7 cellular contexts compared by ENCODE assay signal in the genomic region with DNA sequence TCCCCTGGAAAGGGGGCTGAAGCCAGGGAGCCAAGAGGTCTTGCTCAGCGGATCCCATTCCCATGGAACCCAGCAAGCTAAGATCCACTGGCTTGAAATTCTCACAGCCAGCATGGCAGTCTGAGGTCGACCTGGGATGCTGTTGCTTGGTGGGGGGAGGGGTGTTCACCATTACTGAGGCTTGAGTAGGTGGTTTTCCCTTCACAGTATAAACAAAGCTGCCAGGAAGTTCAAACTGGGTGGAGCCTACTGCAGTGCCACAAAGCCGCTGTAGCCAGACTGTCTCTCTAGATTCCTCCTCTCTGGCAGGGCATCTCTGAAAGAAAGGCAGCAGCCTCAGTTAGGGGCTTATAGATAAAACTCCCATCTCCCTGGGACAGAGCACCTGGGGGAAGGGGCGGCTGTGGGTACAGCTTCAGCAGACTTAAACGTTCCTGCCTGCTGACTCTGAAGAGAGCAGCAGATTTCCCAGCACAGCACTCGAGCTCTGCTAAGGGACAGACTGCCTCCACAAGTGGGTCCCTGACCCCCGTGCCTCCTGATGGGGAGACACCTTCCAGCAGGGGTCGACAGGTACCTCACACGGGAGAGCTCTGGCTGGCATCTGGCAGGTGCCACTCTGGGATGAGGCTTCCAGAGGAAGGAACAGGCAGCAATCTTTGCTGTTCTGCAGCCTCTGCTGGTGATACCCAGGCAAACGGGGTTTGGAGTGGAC. TPM values are rescaled to one million over a fixed set of nuclear protein-coding genes. Genes with fewer than 3 reads are reported as not detected.
A peak's percentile ranks its signal among the peaks of the same experiment; 100 is the strongest.
DNase-seq lines count a peak whose midpoint lies in the region; ATAC-seq lines count a peak whose summit lies in the region.
"Not testable (repeated sequence)": the region's sequence is repeated elsewhere in the genome, so short reads cannot be mapped to it uniquely, and the experiment has no call there.

No MANE protein-coding gene starts in this region.

- peak; percentile 71 for ATAC-seq in activated CD8-positive, alpha-beta T cell treated with anti-CD3 and anti-CD28 coated beads, Interleukin-2, amount 10 ng/mL, durations not matched to agents 7 days and 5 days
- ATAC-seq in effector memory CD8-positive, alpha-beta T cell (replicated peaks) = peak; percentile 81

- peak overlapping the region; percentile 30 for H3K4me3 Mint-ChIP-seq in activated CD8-positive, alpha-beta T cell treated with anti-CD3 and anti-CD28 coated beads, Interleukin-2, amount 10 ng/mL, durations not matched to agents 7 days and 5 days
- not testable (repeated sequence) for H3K4me3 Mint-ChIP-seq in activated naive CD4-positive, alpha-beta T cell treated with anti-CD3 and anti-CD28 coated beads for 36 hours
- peak overlapping the region; percentile 59 to 61 for H3K4me3 Mint-ChIP-seq in effector memory CD8-positive, alpha-beta T cell

- peaks cover 24% of the 10 kb centered on the region for H3K36me3 Mint-ChIP-seq in activated CD8-positive, alpha-beta T cell treated with anti-CD3 and anti-CD28 coated beads, Interleukin-2, amount 10 ng/mL, durations not matched to agents 7 days and 5 days (ENCODE audit: low read depth)
- H3K36me3 Mint-ChIP-seq in activated naive CD4-positive, alpha-beta T cell treated with anti-CD3 and anti-CD28 coated beads for 36 hours (ENCODE audit: low read depth) = peaks cover 12% of the 10 kb centered on the region
- not testable (repeated sequence) for H3K36me3 Mint-ChIP-seq in effector memory CD8-positive, alpha-beta T cell (ENCODE audit: insufficient read depth)

- H3K27me3 Mint-ChIP-seq in activated CD8-positive, alpha-beta T cell treated with anti-CD3 and anti-CD28 coated beads, Interleukin-2, amount 10 ng/mL, durations not matched to agents 7 days and 5 days (ENCODE audit: low read depth) = peaks cover 10% of the 10 kb centered on the region
- H3K27me3 Mint-ChIP-seq in activated naive CD4-positive, alpha-beta T cell treated with anti-CD3 and anti-CD28 coated beads for 36 hours (ENCODE audit: low read depth); effector memory CD8-positive, alpha-beta T cell: not testable (repeated sequence)

- H3K27ac Mint-ChIP-seq in activated CD8-positive, alpha-beta T cell treated with anti-CD3 and anti-CD28 coated beads, Interleukin-2, amount 10 ng/mL, durations not matched to agents 7 days and 5 days = peak overlapping the region; percentile 76
- peak overlapping the region; percentile 74 for H3K27ac Mint-ChIP-seq in activated naive CD4-positive, alpha-beta T cell treated with anti-CD3 and anti-CD28 coated beads for 36 hours
- H3K27ac Mint-ChIP-seq in effector memory CD8-positive, alpha-beta T cell = peak overlapping the region; percentile 67 to 93

- intact Hi-C loops in activated naive CD4-positive, alpha-beta T cell treated with anti-CD3 and anti-CD28 coated beads for 36 hours (cut with micrococcal nuclease) = not testable (repeated sequence)

- POLR2A ChIA-PET in activated CD8-positive, alpha-beta T cell treated with anti-CD3 and anti-CD28 coated beads, Interleukin-2, amount 10 ng/mL, durations not matched to agents 7 days and 5 days (lab: Charles Lee) = interaction anchor here (0.6 kb wide), 1 partner anchor 87 kb away, joined by 3 read pairs; no protein-coding TSS in a partner anchor

- CTCF ChIA-PET in activated CD8-positive, alpha-beta T cell treated with anti-CD3 and anti-CD28 coated beads, Interleukin-2, amount 10 ng/mL, durations not matched to agents 7 days and 5 days (lab: Charles Lee) = interaction anchor here (1.5 to 2.1 kb wide), 2 partner anchors 10 to 993 kb away, joined by 3 to 10 read pairs; a partner anchor contains a TSS
- CTCF ChIA-PET in activated naive CD4-positive, alpha-beta T cell treated with anti-CD3 and anti-CD28 coated beads for 36 hours (lab: Charles Lee) = interaction anchor here (1.3 kb wide), 1 partner anchor 9 kb away, joined by 4 read pairs; no protein-coding TSS in a partner anchor

- peaks cover 36% of the 10 kb centered on the region for H3K4me1 Mint-ChIP-seq in activated CD8-positive, alpha-beta T cell treated with anti-CD3 and anti-CD28 coated beads, Interleukin-2, amount 10 ng/mL, durations not matched to agents 7 days and 5 days (ENCODE audit: low read depth)
- H3K4me1 Mint-ChIP-seq in activated naive CD4-positive, alpha-beta T cell treated with anti-CD3 and anti-CD28 coated beads for 36 hours (ENCODE audit: low read depth) = peaks cover 16% of the 10 kb centered on the region
- peaks cover 16 to 21% of the 10 kb centered on the region in 2 donors for H3K4me1 Mint-ChIP-seq in effector memory CD8-positive, alpha-beta T cell (ENCODE audit: low read depth in 2 of 2)

- peak; percentile 66 for DNase-seq in ELF-1 (ENCODE audit: low read depth, low spot score)
- peak; percentile 2 for DNase-seq in NCI-H510A treated with DMSO at 0.1 percent for 48 hours (lab: John Stamatoyannopoulos, UW)
- peak; percentile 5 for DNase-seq in T-helper 9 cell
- peak; percentile 70 for DNase-seq in activated CD8-positive, alpha-beta T cell treated with anti-CD3 and anti-CD28 coated beads, Interleukin-2, amount 10 ng/mL, durations not matched to agents 7 days and 5 days
- DNase-seq in activated naive CD4-positive, alpha-beta T cell treated with anti-CD3 and anti-CD28 coated beads for 36 hours = peak; percentile 73
- DNase-seq in effector memory CD8-positive, alpha-beta T cell = peak; percentile 20 to 40 (median 26)
- DNase-seq in stimulated activated CD4-positive, alpha-beta T cell treated with anti-CD3 and anti-CD28 coated beads, Interleukin-15, amount 100 ng/mL, for 24 hours = peak; percentile 22

- not testable (repeated sequence) for H3K9me3 Mint-ChIP-seq in activated CD8-positive, alpha-beta T cell treated with anti-CD3 and anti-CD28 coated beads, Interleukin-2, amount 10 ng/mL, durations not matched to agents 7 days and 5 days (ENCODE audit: insufficient read depth)
- H3K9me3 Mint-ChIP-seq in activated naive CD4-positive, alpha-beta T cell treated with anti-CD3 and anti-CD28 coated beads for 36 hours = peaks cover 38% of the 10 kb centered on the region
- H3K9me3 Mint-ChIP-seq in effector memory CD8-positive, alpha-beta T cell = peaks cover 10 to 14% of the 10 kb centered on the region in 2 donors

RNA-seq across cellular contexts. Expression of a gene that starts 15.8 kb away (rescaled TPM):
- total RNA-seq in activated CD8-positive, alpha-beta T cell treated with anti-CD3 and anti-CD28 coated beads, Interleukin-2, amount 10 ng/mL, durations not matched to agents 7 days and 5 days = 1 to 10 TPM in 1 of 2 experiments, under 1 TPM in 1; 0.58 to 1.7 TPM
- 1 to 10 TPM; 1.1 to 1.9 TPM for total RNA-seq in activated naive CD4-positive, alpha-beta T cell treated with anti-CD3 and anti-CD28 coated beads for 36 hours

RNA-seq across cellular contexts. Expression of a gene that starts 15.8 kb away (rescaled TPM):
- 10 to 100 TPM; 11.7 to 14.0 TPM for total RNA-seq in activated CD8-positive, alpha-beta T cell treated with anti-CD3 and anti-CD28 coated beads, Interleukin-2, amount 10 ng/mL, durations not matched to agents 7 days and 5 days
- 10 to 100 TPM; 10.8 to 11.2 TPM for total RNA-seq in activated naive CD4-positive, alpha-beta T cell treated with anti-CD3 and anti-CD28 coated beads for 36 hours

Comparison
In these comparisons a context has a peak if more than half of its experiments do, and no peak if none do; other contexts are left out.
1. Peak in every context shown above with its lines: DNase-seq and ATAC-seq.
2. DNase-seq: peak in every context shown above with its lines; median percentile 73 in activated naive CD4-positive, alpha-beta T cell treated with anti-CD3 and anti-CD28 coated beads for 36 hours; 70 in activated CD8-positive, alpha-beta T cell treated with anti-CD3 and anti-CD28 coated beads, Interleukin-2, amount 10 ng/mL, durations not matched to agents 7 days and 5 days; 66 in ELF-1; 26 in effector memory CD8-positive, alpha-beta T cell; 22 in stimulated activated CD4-positive, alpha-beta T cell treated with anti-CD3 and anti-CD28 coated beads, Interleukin-15, amount 100 ng/mL, for 24 hours; 5 in T-helper 9 cell; 2 in NCI-H510A treated with DMSO at 0.1 percent for 48 hours.